ENCODE assay signal across 9 cellular contexts in the genomic region with DNA sequence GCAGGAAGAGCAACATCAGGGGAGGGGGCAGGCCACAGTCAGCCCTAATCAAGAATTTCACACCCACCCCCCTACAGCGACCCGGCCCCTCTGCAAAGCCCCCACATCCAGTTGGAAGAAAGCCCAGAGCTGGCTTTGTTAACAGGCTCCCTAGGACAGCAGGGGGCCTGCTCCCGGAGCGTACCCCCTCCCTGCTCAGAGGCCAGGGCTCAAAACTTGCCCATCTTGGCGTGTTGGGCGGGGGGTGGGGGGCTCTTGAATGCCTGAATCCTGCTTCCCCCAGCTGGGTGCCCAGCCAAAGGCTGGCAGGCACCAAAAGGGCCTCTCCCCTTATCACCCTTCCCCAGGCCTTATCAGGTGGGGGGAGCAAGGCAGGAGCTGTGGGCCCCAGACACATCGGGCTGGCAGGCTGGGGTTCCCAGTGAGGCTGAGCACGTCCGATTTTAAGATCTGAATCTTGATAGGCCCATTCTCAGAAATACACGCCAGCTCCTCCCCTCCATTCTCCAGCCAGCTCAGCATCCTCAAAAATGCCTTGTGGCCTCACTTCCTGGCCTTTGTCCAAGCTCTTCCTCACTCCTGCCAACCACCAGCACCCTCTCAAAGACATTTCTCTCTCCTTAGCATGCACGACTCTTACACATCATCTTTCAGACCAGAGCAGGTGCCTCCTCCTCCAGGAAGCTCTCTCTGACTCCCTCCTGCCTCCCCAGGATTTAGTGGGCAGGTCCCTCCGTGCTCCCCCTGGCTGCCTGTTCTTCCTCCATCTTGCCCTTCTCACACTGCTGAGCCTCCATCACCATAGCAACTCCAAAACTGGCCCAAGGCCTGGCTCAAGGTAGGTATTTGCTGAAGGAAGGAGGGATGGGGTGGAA.
DNase-seq lines count a peak whose midpoint lies in the region; ATAC-seq and TF ChIP-seq lines count a peak whose summit lies in the region.
"Had no signal": no experiment of that assay in that cellular context is flagged by ENCODE, and none has a peak within 500 bp of the region (broad histone marks: within the 10 kb centered on the region; RNA-seq: fewer than 3 reads in every experiment).

No MANE protein-coding gene starts in this region.

- peak; percentile 38 for TF ChIP-seq CTCF in choroid plexus epithelial cell (conservative IDR thresholded peaks at IDR 0.05; ENCODE audit: low read depth, low read length)
- TF ChIP-seq CTCF in nephron progenitor cell (IDR thresholded peaks at IDR 0.05) = no peak
- no peak for TF ChIP-seq CTCF in lower leg skin (IDR thresholded peaks at IDR 0.05)

- H3K4me1 Mint-ChIP-seq in nephron progenitor cell = peaks cover 37% of the 10 kb centered on the region

- H3K27ac Mint-ChIP-seq in nephron progenitor cell = no peak overlapping the region

- peaks cover 56% of the 10 kb centered on the region for H3K27me3 Mint-ChIP-seq in nephron progenitor cell (ENCODE audit: low read depth, poor library complexity)

- DNase-seq in EH (ENCODE audit: low read depth) (peak; percentile 94), NCI-H146 treated with DMSO at 0.1 percent for 48 hours (lab: John Stamatoyannopoulos, UW; ENCODE audit: unreplicated experiment) (peak; percentile 24), choroid plexus epithelial cell (ENCODE audit: low read depth) (peak; percentile 82), nephron progenitor cell (no peak), G401 (ENCODE audit: low spot score) (no peak), lower leg skin (ENCODE audit: low spot score in 2 of 2) (no peak)
- DNase-seq: right lobe of liver had no signal

- intact Hi-C loops in lower leg skin (cut with DNase I; ENCODE audit: low total_unique reads) = no loop called here

- no peak for ATAC-seq in GM21576 (IDR thresholded peaks at IDR 0.05; ENCODE audit: unreplicated experiment)
- ATAC-seq in HG03460 (IDR thresholded peaks at IDR 0.05; ENCODE audit: unreplicated experiment) = no peak
- ATAC-seq: right lobe of liver had no signal

- in situ Hi-C loops in G401 (cut with HindIII; ENCODE audit: low sequenced_read_pairs) = no loop called here

- peak overlapping the region; percentile 3 for H3K4me3 Mint-ChIP-seq in nephron progenitor cell

- no peaks in the 10 kb centered on the region for H3K9me3 Mint-ChIP-seq in nephron progenitor cell

- H3K4me3 ChIP-seq in choroid plexus epithelial cell (ENCODE audit: low read depth, low read length) = no peak overlapping the region
- H3K4me3 ChIP-seq in lower leg skin (ENCODE audit: low read depth, poor library complexity, severe bottlenecking) = no peak overlapping the region
- H3K4me3 ChIP-seq: right lobe of liver had no signal

- 14 to 16% methylated on average over 7 to 10 of the region's 12 CpGs for WGBS in lower leg skin, 2 donors

- no peaks in the 10 kb centered on the region for H3K36me3 Mint-ChIP-seq in nephron progenitor cell (ENCODE audit: low read depth)

- TF ChIP-seq POLR2A in lower leg skin (IDR thresholded peaks at IDR 0.05) = no peak

Comparison
In these comparisons a context has a peak if more than half of its experiments do, and no peak if none do; other contexts are left out.
1. DNase-seq: peak in EH (single experiment), NCI-H146 treated with DMSO at 0.1 percent for 48 hours (single experiment) and choroid plexus epithelial cell (single experiment); none in nephron progenitor cell (single experiment), G401 (single experiment) and lower leg skin (0 of 2).